ENCODE assay signal across 23 cellular contexts in the genomic region with DNA sequence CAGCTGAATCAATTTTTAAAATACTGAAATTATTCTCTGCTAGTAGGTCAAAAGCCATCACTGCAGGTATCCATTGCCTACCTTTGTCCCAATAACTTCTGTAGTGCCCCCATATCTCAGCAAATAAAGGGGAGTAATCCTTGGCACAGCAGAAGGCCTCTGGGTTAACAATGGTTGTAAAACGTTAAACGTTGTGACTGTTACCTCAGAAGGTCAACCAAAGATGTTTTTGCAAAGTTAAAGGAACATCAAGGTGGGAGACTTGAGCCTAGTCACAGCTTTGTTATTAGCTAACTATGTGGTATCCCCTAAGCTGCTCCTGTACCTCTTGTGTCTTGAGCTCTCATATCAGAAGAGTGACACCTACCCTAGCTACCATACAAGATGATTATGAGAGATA.
A peak's percentile ranks its signal among the peaks of the same experiment; 100 is the strongest.
DNase-seq lines count a peak whose midpoint lies in the region; ATAC-seq, FAIRE-seq and TF ChIP-seq lines count a peak whose summit lies in the region.
"Had no signal": no experiment of that assay in that cellular context is flagged by ENCODE, and none has a peak within 500 bp of the region (broad histone marks: within the 10 kb centered on the region; RNA-seq: fewer than 3 reads in every experiment).

No MANE protein-coding gene starts in this region.

- peak overlapping the region; percentile 71 for H3K27ac Mint-ChIP-seq in activated T-cell treated with anti-CD3 and anti-CD28 coated beads, Interleukin-2, amount 50 U/mL, for 72 hours
- peak overlapping the region; percentile 94 for H3K27ac Mint-ChIP-seq in T-helper 17 cell
- peak overlapping the region; percentile 30 for H3K27ac Mint-ChIP-seq in stimulated activated memory B cell treated with anti-CD40 and anti-IgM and Interleukin-4, amounts not matched to agents 10 μg/mL and 1 μg/mL and 100 μg/mL, for 72 hours
- H3K27ac Mint-ChIP-seq: CD14-positive monocyte, GM23338 had no signal

- no peak overlapping the region for H3K4me3 ChIP-seq in right atrium auricular region
- H3K4me3 ChIP-seq: BLaER1 treated with 17β-estradiol and CSF1 and Interleukin-3, amounts not matched to agents 10 nM and 100 nM; GM23338 had no signal

- H3K27me3 Mint-ChIP-seq in activated T-cell treated with anti-CD3 and anti-CD28 coated beads, Interleukin-2, amount 50 U/mL, for 72 hours (ENCODE audit: low read depth): no peaks in the 10 kb centered on the region
- no peaks in the 10 kb centered on the region for H3K27me3 Mint-ChIP-seq in T-helper 17 cell
- no peaks in the 10 kb centered on the region for H3K27me3 Mint-ChIP-seq in stimulated activated memory B cell treated with anti-CD40 and anti-IgM and Interleukin-4, amounts not matched to agents 10 μg/mL and 1 μg/mL and 100 μg/mL, for 72 hours
- H3K27me3 Mint-ChIP-seq: CD4-positive, alpha-beta T cell had no signal

- no peak for DNase-seq in activated T-cell treated with anti-CD3 and anti-CD28 coated beads, Interleukin-2, amount 50 U/mL, for 72 hours
- DNase-seq in activated T-cell treated with anti-CD3 and anti-CD28 coated beads for 4 hours (no peak), H54 (ENCODE audit: insufficient read length, low spot score) (no peak), T-helper 17 cell (no peak), right atrium auricular region (ENCODE audit: low spot score) (no peak)
- DNase-seq in activated CD4-positive, alpha-beta T cell treated with anti-CD3 and anti-CD28 coated beads for 1 hour: no peak
- DNase-seq: BE2C; Calu3; CD4-positive, alpha-beta T cell; COR-L47; DMS53; DMS79 treated with DMSO at 0.1 percent for 48 hours; GF-D8; H7; HCEC 1CT had no signal

- no peak for ATAC-seq in activated T-cell treated with anti-CD3 and anti-CD28 coated beads, Interleukin-2, amount 50 U/mL, for 72 hours (replicated peaks in 1 of 2)
- ATAC-seq in T-helper 17 cell (no peak), HG03439 (IDR thresholded peaks at IDR 0.05; ENCODE audit: unreplicated experiment) (no peak)
- ATAC-seq in stimulated activated memory B cell treated with anti-CD40 and anti-IgM and Interleukin-4, amounts not matched to agents 10 μg/mL and 1 μg/mL and 100 μg/mL, for 72 hours: no peak
- ATAC-seq: GM23338 had no signal

- peak; percentile 60 for FAIRE-seq in H54 (lab: Jason Lieb, UNC)
- FAIRE-seq: A204.1, GM18507 had no signal

- peaks cover 43% of the 10 kb centered on the region for H3K4me1 Mint-ChIP-seq in activated T-cell treated with anti-CD3 and anti-CD28 coated beads, Interleukin-2, amount 50 U/mL, for 72 hours (ENCODE audit: low read depth)
- H3K4me1 Mint-ChIP-seq in T-helper 17 cell: peaks cover 40% of the 10 kb centered on the region
- H3K4me1 Mint-ChIP-seq in stimulated activated memory B cell treated with anti-CD40 and anti-IgM and Interleukin-4, amounts not matched to agents 10 μg/mL and 1 μg/mL and 100 μg/mL, for 72 hours: peaks cover 21% of the 10 kb centered on the region
- H3K4me1 Mint-ChIP-seq: CD14-positive monocyte had no signal

- H3K27me3 ChIP-seq in right atrium auricular region: no peaks in the 10 kb centered on the region
- H3K27me3 ChIP-seq: BE2C; BLaER1 treated with 17β-estradiol and CSF1 and Interleukin-3, amounts not matched to agents 10 nM and 100 nM had no signal

- H3K4me3 Mint-ChIP-seq in activated T-cell treated with anti-CD3 and anti-CD28 coated beads, Interleukin-2, amount 50 U/mL, for 72 hours: no peak overlapping the region
- no peak overlapping the region for H3K4me3 Mint-ChIP-seq in T-helper 17 cell
- H3K4me3 Mint-ChIP-seq in stimulated activated memory B cell treated with anti-CD40 and anti-IgM and Interleukin-4, amounts not matched to agents 10 μg/mL and 1 μg/mL and 100 μg/mL, for 72 hours: no peak overlapping the region
- H3K4me3 Mint-ChIP-seq: CD14-positive monocyte; CD4-positive, alpha-beta T cell; GM23338 had no signal

- TF ChIP-seq POLR2A in H54 (IDR thresholded peaks at IDR 0.05; ENCODE audit: low read depth, low read length): no peak

- H3K4me1 ChIP-seq in right atrium auricular region: no peaks in the 10 kb centered on the region
- H3K4me1 ChIP-seq: BE2C had no signal

- peaks cover 15 to 40% of the 10 kb centered on the region in 2 donors for H3K36me3 Mint-ChIP-seq in activated T-cell treated with anti-CD3 and anti-CD28 coated beads, Interleukin-2, amount 50 U/mL, for 72 hours (ENCODE audit: insufficient read depth in 2 of 2)
- peaks cover 14% of the 10 kb centered on the region for H3K36me3 Mint-ChIP-seq in T-helper 17 cell (ENCODE audit: low read depth)
- peaks cover 54% of the 10 kb centered on the region for H3K36me3 Mint-ChIP-seq in stimulated activated memory B cell treated with anti-CD40 and anti-IgM and Interleukin-4, amounts not matched to agents 10 μg/mL and 1 μg/mL and 100 μg/mL, for 72 hours

- H3K9me3 Mint-ChIP-seq in activated T-cell treated with anti-CD3 and anti-CD28 coated beads, Interleukin-2, amount 50 U/mL, for 72 hours: no peaks in the 10 kb centered on the region
- no peaks in the 10 kb centered on the region for H3K9me3 Mint-ChIP-seq in stimulated activated memory B cell treated with anti-CD40 and anti-IgM and Interleukin-4, amounts not matched to agents 10 μg/mL and 1 μg/mL and 100 μg/mL, for 72 hours
- H3K9me3 Mint-ChIP-seq: CD14-positive monocyte; CD4-positive, alpha-beta T cell; GM23338 had no signal

- H3K9me3 ChIP-seq in T-helper 17 cell (ENCODE audit: control insufficient read depth, low read length, poor library complexity, severe bottlenecking) (no peaks in the 10 kb centered on the region), right atrium auricular region (no peaks in the 10 kb centered on the region)
- H3K9me3 ChIP-seq: BE2C; BLaER1 treated with 17β-estradiol and CSF1 and Interleukin-3, amounts not matched to agents 10 nM and 100 nM had no signal

- no peak for TF ChIP-seq CTCF in right atrium auricular region (IDR thresholded peaks at IDR 0.05)

- no peak overlapping the region for H3K27ac ChIP-seq in right atrium auricular region
- H3K27ac ChIP-seq: 22Rv1; BLaER1 treated with 17β-estradiol and CSF1 and Interleukin-3, amounts not matched to agents 10 nM and 100 nM had no signal

- peaks cover 28% of the 10 kb centered on the region for H3K36me3 ChIP-seq in right atrium auricular region

Comparison
In these comparisons a context has a peak if more than half of its experiments do, and no peak if none do; other contexts are left out.
1. H3K27ac Mint-ChIP-seq: peak in every context shown above with its lines; median percentile 94 in T-helper 17 cell; 71 in activated T-cell treated with anti-CD3 and anti-CD28 coated beads, Interleukin-2, amount 50 U/mL, for 72 hours; 30 in stimulated activated memory B cell treated with anti-CD40 and anti-IgM and Interleukin-4, amounts not matched to agents 10 μg/mL and 1 μg/mL and 100 μg/mL, for 72 hours.